In genomic region chr7:377069-378040, GRCh38 we compare ENCODE assay signal across 11 cellular contexts.
DNase-seq lines count a peak whose midpoint lies in the region; ATAC-seq and TF ChIP-seq lines count a peak whose summit lies in the region.
"Had no signal": no experiment of that assay in that cellular context is flagged by ENCODE, and none has a peak within 500 bp of the region (broad histone marks: within the 10 kb centered on the region; RNA-seq: fewer than 3 reads in every experiment).

No MANE protein-coding gene starts in this region.

- H3K27ac ChIP-seq in aorta (ENCODE audit: low read depth in 1 of 2, low read length in 2 of 2), result no peak overlapping the region
- H3K27ac ChIP-seq: vagina had no signal

- peaks cover 20% of the 10 kb centered on the region for H3K4me1 Mint-ChIP-seq in central memory CD8-positive, alpha-beta T cell
- peaks cover 33% of the 10 kb centered on the region for H3K4me1 Mint-ChIP-seq in mesothelial cell of epicardium

- H3K27me3 ChIP-seq in aorta (ENCODE audit: control insufficient read depth in 1 of 2, insufficient read depth in 2 of 2, low read length in 1 of 2), result no peaks in the 10 kb centered on the region
- H3K27me3 ChIP-seq: vagina had no signal

- no peak for TF ChIP-seq CTCF in mesothelial cell of epicardium (IDR thresholded peaks at IDR 0.05; ENCODE audit: unreplicated experiment)

- intact Hi-C loops in aorta (cut with DNase I), result no loop called here

- peak; percentile 1 for DNase-seq in stimulated activated CD4-positive, alpha-beta T cell treated with anti-CD3 and anti-CD28 coated beads, Interleukin-4, amount 100 ng/mL, for 1 hour
- no peak for DNase-seq in stimulated activated CD4-positive, alpha-beta T cell treated with anti-CD3 and anti-CD28 coated beads, Interleukin-1b, Interleukin-23, amount 100 ng/mL, for 48 hours
- no peak for DNase-seq in central memory CD8-positive, alpha-beta T cell (ENCODE audit: low spot score in 2 of 2)
- DNase-seq in mesothelial cell of epicardium (ENCODE audit: low spot score in 2 of 2, unreplicated experiment in 2 of 2) (peak in 1 of 2 experiments; percentile 37), aorta (peak; percentile 40 to 66), occipital lobe (lab: John Stamatoyannopoulos, UW) (no peak), dedifferentiated amniotic fluid mesenchymal stem cell (ENCODE audit: extremely low spot score) (no peak)
- DNase-seq: C1 segment of cervical spinal cord; stimulated activated CD8-positive, alpha-beta memory T cell treated with anti-CD3 and anti-CD28 coated beads, Interleukin-4, amount 100 ng/mL, for 48 hours had no signal

- no peaks in the 10 kb centered on the region for H3K36me3 ChIP-seq in aorta (ENCODE audit: control insufficient read depth in 1 of 2, insufficient read depth in 2 of 2, low read length in 1 of 2)
- H3K36me3 ChIP-seq: vagina had no signal

- H3K27me3 Mint-ChIP-seq in central memory CD8-positive, alpha-beta T cell, result peaks cover 8% of the 10 kb centered on the region
- H3K27me3 Mint-ChIP-seq in mesothelial cell of epicardium (ENCODE audit: low read depth), result peaks cover 15% of the 10 kb centered on the region

- H3K4me3 Mint-ChIP-seq in central memory CD8-positive, alpha-beta T cell, result no peak overlapping the region
- no peak overlapping the region for H3K4me3 Mint-ChIP-seq in mesothelial cell of epicardium

- peak overlapping the region; percentile 44 for H3K27ac Mint-ChIP-seq in central memory CD8-positive, alpha-beta T cell (ENCODE audit: low read depth)
- peak overlapping the region; percentile 34 for H3K27ac Mint-ChIP-seq in mesothelial cell of epicardium

- no peaks in the 10 kb centered on the region for H3K9me3 Mint-ChIP-seq in central memory CD8-positive, alpha-beta T cell
- peaks cover 5% of the 10 kb centered on the region for H3K9me3 Mint-ChIP-seq in mesothelial cell of epicardium

- H3K4me3 ChIP-seq in aorta (ENCODE audit: low read length in 2 of 2), result no peak overlapping the region
- H3K4me3 ChIP-seq: vagina had no signal

- H3K4me1 ChIP-seq in aorta (ENCODE audit: control insufficient read depth in 1 of 2, insufficient read depth in 2 of 2, low read length in 2 of 2), result no peaks in the 10 kb centered on the region

- H3K9me3 ChIP-seq in aorta (ENCODE audit: control insufficient read depth, low read length), result no peaks in the 10 kb centered on the region
- H3K9me3 ChIP-seq: vagina had no signal

- 89 to 92% methylated on average over 30 to 35 of the region's 35 CpGs for WGBS in aorta, 2 donors

- no peak for ATAC-seq in central memory CD8-positive, alpha-beta T cell (replicated peaks; ENCODE audit: extremely low read depth, poor library complexity, severe bottlenecking)
- no peak for ATAC-seq in aorta (ENCODE audit: low FRiP score)
- no peak for ATAC-seq in HG02610 (IDR thresholded peaks at IDR 0.05; ENCODE audit: unreplicated experiment)

- peaks cover 2% of the 10 kb centered on the region for H3K36me3 Mint-ChIP-seq in central memory CD8-positive, alpha-beta T cell (ENCODE audit: insufficient read depth)
- peaks cover 4% of the 10 kb centered on the region for H3K36me3 Mint-ChIP-seq in mesothelial cell of epicardium

Comparison
In these comparisons a context has a peak if more than half of its experiments do, and no peak if none do; other contexts are left out.
1. DNase-seq: peak in stimulated activated CD4-positive, alpha-beta T cell treated with anti-CD3 and anti-CD28 coated beads, Interleukin-4, amount 100 ng/mL, for 1 hour (single experiment) and aorta (2 of 2); none in stimulated activated CD4-positive, alpha-beta T cell treated with anti-CD3 and anti-CD28 coated beads, Interleukin-1b, Interleukin-23, amount 100 ng/mL, for 48 hours (single experiment), central memory CD8-positive, alpha-beta T cell (0 of 2), occipital lobe (single experiment) and dedifferentiated amniotic fluid mesenchymal stem cell (single experiment).